Comparison of ENCODE assay signal across 25 cellular contexts in the genomic region with DNA sequence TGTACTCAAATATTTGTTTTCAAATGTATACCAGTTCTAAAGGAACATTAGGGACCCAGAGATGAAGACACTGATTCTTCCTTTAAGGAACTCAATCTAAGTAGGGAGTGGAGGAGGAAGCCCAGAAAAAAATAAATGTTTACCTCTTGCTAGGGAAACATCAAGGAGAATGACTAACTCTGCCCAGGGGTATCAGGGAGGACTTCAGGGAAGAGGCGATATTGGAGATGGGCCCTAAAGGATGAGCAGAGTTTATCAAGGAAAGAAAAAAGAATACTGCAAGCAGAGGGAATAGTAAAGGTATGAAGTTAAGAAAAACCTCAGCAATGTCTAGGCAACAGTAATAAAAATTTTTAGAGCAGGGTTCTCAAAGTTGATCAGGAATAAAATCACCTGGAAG.
"Had no signal": no experiment of that assay in that cellular context is flagged by ENCODE, and none has a peak within 500 bp of the region (broad histone marks: within the 10 kb centered on the region; RNA-seq: fewer than 3 reads in every experiment).

No MANE protein-coding gene starts in this region.

- H3K4me3 ChIP-seq: esophagus muscularis mucosa, gastroesophageal sphincter, heart left ventricle, pancreas, psoas muscle, right atrium auricular region, thyroid gland, upper lobe of right lung had no signal

- H3K9ac ChIP-seq: SK-N-SH had no signal

- H3K27ac Mint-ChIP-seq: activated naive CD4-positive, alpha-beta T cell treated with anti-CD3 and anti-CD28 coated beads for 36 hours; memory B cell; nephron had no signal

- DNase-seq: activated CD4-positive, alpha-beta T cell treated with anti-CD3 and anti-CD28 coated beads for 1 hour; activated CD8-positive, alpha-beta memory T cell treated with anti-CD3 and anti-CD28 coated beads for 24 hours; activated CD8-positive, alpha-beta memory T cell treated with anti-CD3 and anti-CD28 coated beads, Interleukin-2, amount 50 U/mL, for 4 hours; activated effector memory CD4-positive, alpha-beta T cell treated with Interleukin-2 at 50 U/mL for 16 hours; activated naive CD4-positive, alpha-beta T cell treated with anti-CD3 and anti-CD28 coated beads for 36 hours; activated T-cell treated with anti-CD3 and anti-CD28 coated beads, Interleukin-2, amount 50 U/mL, for 4 hours; dermis blood vessel endothelial cell; effector CD8-positive, alpha-beta T cell; heart left ventricle; left cardiac atrium; pancreas; psoas muscle; SK-N-SH; stimulated activated CD4-positive, alpha-beta T cell treated with anti-CD3 and anti-CD28 coated beads, Interleukin-12 subunit alpha, Interleukin-12 subunit beta, amount 100 ng/mL, for 4 hours; stimulated activated CD4-positive, alpha-beta T cell treated with anti-CD3 and anti-CD28 coated beads, Interleukin-4, amount 100 ng/mL, for 4 hours; stimulated activated naive CD8-positive, alpha-beta T cell treated with anti-CD3 and anti-CD28 coated beads, Interleukin-15, Interleukin-2, amounts not matched to agents 100 U/mL and 50 U/mL, for 24 hours; T-helper 1 cell; T-helper 9 cell; thyroid gland; upper lobe of right lung had no signal

- H3K9me3 ChIP-seq: esophagus muscularis mucosa, gastroesophageal sphincter, heart left ventricle, pancreas, psoas muscle, right atrium auricular region, SK-N-SH, thyroid gland, upper lobe of right lung had no signal

- H3K9me3 Mint-ChIP-seq: activated naive CD4-positive, alpha-beta T cell treated with anti-CD3 and anti-CD28 coated beads for 36 hours; activated T-cell treated with anti-CD3 and anti-CD28 coated beads, Interleukin-2, amount 50 U/mL, for 4 hours; memory B cell; nephron had no signal

- H3K27me3 ChIP-seq: esophagus muscularis mucosa, gastroesophageal sphincter, heart left ventricle, pancreas, right atrium auricular region, thyroid gland, upper lobe of right lung had no signal

- H3K4me1 ChIP-seq: esophagus muscularis mucosa, psoas muscle, right atrium auricular region, thyroid gland, upper lobe of right lung had no signal

- H3K27me3 Mint-ChIP-seq: memory B cell had no signal

- H3K4me3 Mint-ChIP-seq: activated naive CD4-positive, alpha-beta T cell treated with anti-CD3 and anti-CD28 coated beads for 36 hours; activated T-cell treated with anti-CD3 and anti-CD28 coated beads, Interleukin-2, amount 50 U/mL, for 4 hours; memory B cell; nephron had no signal

- H3K27ac ChIP-seq: esophagus muscularis mucosa, gastroesophageal sphincter, heart left ventricle, pancreas, psoas muscle, right atrium auricular region, thyroid gland, upper lobe of right lung had no signal

- H3K4me2 ChIP-seq: SK-N-SH had no signal

- ATAC-seq: activated T-cell treated with anti-CD3 and anti-CD28 coated beads, Interleukin-2, amount 50 U/mL, for 4 hours; gastroesophageal sphincter; heart left ventricle; left cardiac atrium; pancreas; psoas muscle; stimulated activated naive CD8-positive, alpha-beta T cell treated with anti-CD3 and anti-CD28 coated beads, Interleukin-15, Interleukin-2, amounts not matched to agents 100 U/mL and 50 U/mL, for 24 hours; upper lobe of right lung had no signal

- H3K4me1 Mint-ChIP-seq: nephron had no signal
